In the genomic region with DNA sequence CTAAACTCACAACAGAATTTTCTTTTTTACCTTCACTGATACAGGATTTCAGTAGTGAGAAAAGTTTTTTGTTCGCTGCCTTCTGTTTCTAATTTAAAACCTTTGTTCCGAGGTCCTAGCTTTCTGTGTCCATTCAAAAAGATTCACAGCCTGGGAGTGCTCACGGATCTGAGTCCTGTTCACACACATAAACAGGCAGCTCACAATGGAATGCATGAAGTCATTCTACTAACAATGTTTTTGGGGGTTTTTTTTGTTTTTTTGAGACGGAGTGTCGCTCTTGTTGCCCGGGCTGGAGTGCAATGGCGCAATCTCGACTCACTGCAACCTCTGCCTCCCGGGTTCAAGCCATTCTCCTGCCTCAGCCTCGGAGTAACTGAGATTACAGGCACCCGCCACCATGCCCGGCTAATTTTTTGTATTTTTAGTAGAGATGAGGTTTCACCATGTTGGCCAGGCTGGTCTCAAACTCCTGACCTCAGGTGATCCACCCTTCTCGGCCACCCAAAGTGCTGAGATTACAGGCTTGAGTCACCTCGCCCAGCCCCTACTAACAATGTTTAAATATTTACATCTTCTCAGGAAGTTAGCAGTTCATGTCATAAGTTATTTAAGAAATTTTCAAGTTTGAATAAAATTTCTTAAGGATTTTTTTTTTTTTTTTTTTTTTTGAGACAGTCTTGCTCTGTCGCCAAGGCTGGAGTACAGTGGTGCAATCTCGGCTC, we compare ENCODE assay signal across 5 cellular contexts. TPM values are rescaled to one million over a fixed set of nuclear protein-coding genes. Genes with fewer than 3 reads are reported as not detected.
"Had no signal": no experiment of that assay in that cellular context is flagged by ENCODE, and none has a peak within 500 bp of the region (broad histone marks: within the 10 kb centered on the region; RNA-seq: fewer than 3 reads in every experiment).

No MANE protein-coding gene starts in this region.

RNA-seq across cellular contexts. Expression of gene PRR18, which starts 59.0 kb away (rescaled TPM):
- total RNA-seq: M059J, PC-3, Peyer's patch, Right ventricle myocardium superior, SK-MEL-5 had no signal
